Comparison of ENCODE assay signal across 17 cellular contexts in the genomic region with DNA sequence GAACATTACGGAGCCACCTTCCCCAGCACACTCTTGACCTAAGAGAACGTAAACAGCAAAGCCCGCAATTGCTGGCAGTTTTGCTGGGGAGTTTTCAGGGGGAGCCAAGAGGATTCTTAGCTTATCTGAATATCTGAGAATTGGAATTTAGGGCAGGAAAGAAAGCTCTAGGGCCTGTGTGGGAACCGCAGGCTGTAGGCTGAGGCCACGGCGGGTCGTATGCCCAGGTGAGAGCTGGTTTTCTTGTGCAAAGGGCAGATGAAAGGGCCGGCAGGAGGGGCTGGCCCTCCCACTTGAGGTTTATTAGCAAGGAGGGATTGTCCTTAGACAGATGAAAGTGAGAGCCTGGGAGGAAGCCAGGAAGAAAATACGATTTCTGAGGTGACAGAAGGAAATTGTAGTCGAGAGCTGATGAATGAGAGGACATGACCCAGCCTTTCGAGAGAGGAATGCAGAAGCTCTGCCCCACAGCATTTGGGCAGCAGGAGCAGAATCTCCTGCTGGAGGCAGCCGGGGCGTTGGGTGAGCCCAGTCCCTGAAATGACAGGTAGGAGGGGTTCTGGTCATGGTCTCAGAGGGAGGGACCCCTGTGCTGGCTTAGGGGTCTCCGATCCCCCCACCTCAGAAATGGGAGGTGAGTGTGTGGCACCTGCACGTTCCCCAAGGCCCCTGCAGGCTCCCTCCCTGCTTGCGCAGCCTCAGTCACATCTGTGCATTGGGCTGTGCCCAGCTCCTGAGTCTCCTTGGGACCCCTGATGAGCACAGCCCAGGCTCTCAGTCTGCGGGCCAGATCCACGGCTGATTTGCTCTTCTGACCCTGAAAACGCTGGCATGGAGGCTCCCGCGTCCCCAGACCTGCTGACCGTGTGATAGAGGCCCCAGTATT.
DNase-seq lines count a peak whose midpoint lies in the region; ATAC-seq and TF ChIP-seq lines count a peak whose summit lies in the region.
"Had no signal": no experiment of that assay in that cellular context is flagged by ENCODE, and none has a peak within 500 bp of the region (broad histone marks: within the 10 kb centered on the region; RNA-seq: fewer than 3 reads in every experiment).

No MANE protein-coding gene starts in this region.

- WGBS in heart left ventricle, 4 donors, result 83 to 87% (median 86%) methylated on average over 22 of the region's 22 CpGs

- H3K4me1 Mint-ChIP-seq in neural progenitor cell, result peaks cover 61% of the 10 kb centered on the region
- peaks cover 0 to 9% (median 4%) of the 10 kb centered on the region in 4 donors for H3K4me1 Mint-ChIP-seq in CD4-positive, alpha-beta memory T cell

- H3K36me3 Mint-ChIP-seq in neural progenitor cell, result peaks cover 14% of the 10 kb centered on the region
- no peaks in the 10 kb centered on the region for H3K36me3 Mint-ChIP-seq in CD4-positive, alpha-beta memory T cell
- H3K36me3 Mint-ChIP-seq: activated naive CD8-positive, alpha-beta T cell had no signal

- DNase-seq in DMS79 (lab: John Stamatoyannopoulos, UW) (peak; percentile 47), NCI-H524 treated with DMSO at 0.1 percent for 48 hours (lab: John Stamatoyannopoulos, UW) (peak; percentile 71), neural progenitor cell (ENCODE audit: low spot score) (no peak), pons (ENCODE audit: low spot score) (no peak), heart left ventricle (no peak)
- DNase-seq in CD4-positive, alpha-beta memory T cell, result no peak
- DNase-seq: ACHN, erythroblast, heart right ventricle, MG63, NCI-H2081 treated with DMSO at 0.1 percent for 48 hours, nucleus accumbens, SK-N-SH had no signal

- POLR2A ChIA-PET in CD4-positive, alpha-beta memory T cell (lab: Charles Lee; ENCODE audit: partially characterized antibody), result interaction anchor here (1.4 kb wide), 1 partner anchor 11 kb away, joined by 4 read pairs; no protein-coding TSS in a partner anchor

- no peak for TF ChIP-seq POLR2A in heart left ventricle (IDR thresholded peaks at IDR 0.05)

- H3K4me1 ChIP-seq in neural progenitor cell, result peaks cover 38% of the 10 kb centered on the region
- H3K4me1 ChIP-seq in heart left ventricle, result peaks cover 0 to 33% (median 12%) of the 10 kb centered on the region in 12 donors
- H3K4me1 ChIP-seq in CD4-positive, alpha-beta memory T cell (ENCODE audit: insufficient read depth, low read length), result no peaks in the 10 kb centered on the region

- H3K27ac Mint-ChIP-seq in neural progenitor cell, result peak overlapping the region; percentile 90
- no peak overlapping the region for H3K27ac Mint-ChIP-seq in CD4-positive, alpha-beta memory T cell
- H3K27ac Mint-ChIP-seq: activated naive CD8-positive, alpha-beta T cell had no signal

- peaks cover 11% of the 10 kb centered on the region for H3F3A ChIP-seq in neural progenitor cell (ENCODE audit: low read depth)

- no peak for TF ChIP-seq CTCF in neural progenitor cell (IDR thresholded peaks at IDR 0.05)
- no peak for TF ChIP-seq CTCF in heart left ventricle (IDR thresholded peaks at IDR 0.05)

- peaks cover 2% of the 10 kb centered on the region for H3K9me3 Mint-ChIP-seq in neural progenitor cell
- no peaks in the 10 kb centered on the region for H3K9me3 Mint-ChIP-seq in CD4-positive, alpha-beta memory T cell

- no peaks in the 10 kb centered on the region for H3K79me2 ChIP-seq in neural progenitor cell (ENCODE audit: low read depth)

- no peak overlapping the region for H3K9ac ChIP-seq in neural progenitor cell
- H3K9ac ChIP-seq: SK-N-SH had no signal

- H3K27ac ChIP-seq in neural progenitor cell (no peak overlapping the region), heart left ventricle (no peak overlapping the region)
- H3K27ac ChIP-seq in CD4-positive, alpha-beta memory T cell (ENCODE audit: low read depth, low read length), result no peak overlapping the region
- H3K27ac ChIP-seq: VCaP had no signal

- H3K4me3 Mint-ChIP-seq in neural progenitor cell, result peak overlapping the region; percentile 34
- no peak overlapping the region for H3K4me3 Mint-ChIP-seq in CD4-positive, alpha-beta memory T cell
- H3K4me3 Mint-ChIP-seq: activated naive CD8-positive, alpha-beta T cell had no signal

- H3K27me3 ChIP-seq in neural progenitor cell (no peaks in the 10 kb centered on the region), heart left ventricle (no peaks in the 10 kb centered on the region)
- no peaks in the 10 kb centered on the region for H3K27me3 ChIP-seq in CD4-positive, alpha-beta memory T cell (ENCODE audit: insufficient read depth, low read length)
- H3K27me3 ChIP-seq: heart right ventricle, MG63 had no signal

- H3K9me3 ChIP-seq in neural progenitor cell (ENCODE audit: low read depth) (no peaks in the 10 kb centered on the region), heart left ventricle (no peaks in the 10 kb centered on the region)
- no peaks in the 10 kb centered on the region for H3K9me3 ChIP-seq in CD4-positive, alpha-beta memory T cell (ENCODE audit: control insufficient read depth in 1 of 2, low read length in 2 of 2)
- H3K9me3 ChIP-seq: heart right ventricle, MG63, SK-N-SH had no signal

- H3K4me3 ChIP-seq in neural progenitor cell (no peak overlapping the region), heart left ventricle (no peak overlapping the region)
- no peak overlapping the region for H3K4me3 ChIP-seq in CD4-positive, alpha-beta memory T cell (ENCODE audit: low read length in 2 of 2)
- H3K4me3 ChIP-seq: heart right ventricle, MG63 had no signal

- ATAC-seq in esophagus mucosa, result peak; percentile 24
- no peak for ATAC-seq in GM21447 (IDR thresholded peaks at IDR 0.05; ENCODE audit: unreplicated experiment)
- ATAC-seq in heart left ventricle, result no peak
- ATAC-seq: heart right ventricle had no signal

- no peaks in the 10 kb centered on the region for H4K20me1 ChIP-seq in neural progenitor cell (ENCODE audit: low read depth)

- peak overlapping the region; percentile 48 for H3K4me2 ChIP-seq in neural progenitor cell
- H3K4me2 ChIP-seq: SK-N-SH had no signal

- H3K36me3 ChIP-seq in neural progenitor cell (no peaks in the 10 kb centered on the region), heart left ventricle (peaks cover 0 to 5% (median 0%) of the 10 kb centered on the region in 9 donors)
- H3K36me3 ChIP-seq in CD4-positive, alpha-beta memory T cell (ENCODE audit: insufficient read depth, low read length), result no peaks in the 10 kb centered on the region

- H3K27me3 Mint-ChIP-seq in neural progenitor cell (ENCODE audit: insufficient read depth, low read depth), result peaks cover 2% of the 10 kb centered on the region
- peaks cover 1 to 3% of the 10 kb centered on the region in 2 donors for H3K27me3 Mint-ChIP-seq in CD4-positive, alpha-beta memory T cell
- H3K27me3 Mint-ChIP-seq: activated naive CD8-positive, alpha-beta T cell had no signal

- CTCF ChIA-PET in CD4-positive, alpha-beta memory T cell (lab: Charles Lee; ENCODE audit: partially characterized antibody), result interaction anchor here (1.0 to 1.4 kb wide), 2 partner anchors 10 to 165 kb away, joined by 3 to 4 read pairs; no protein-coding TSS in a partner anchor

- intact Hi-C loops in heart left ventricle (cut with DNase I), result loop anchor here in 3 of 10 donors (10.0 kb wide), 3 partner anchors 52 to 78 kb away; a partner anchor contains a TSS
- intact Hi-C loops in CD4-positive, alpha-beta memory T cell (cut with micrococcal nuclease), result no loop called here

- no peak overlapping the region for H2AFZ ChIP-seq in neural progenitor cell (replicated peaks)

Comparison
In these comparisons a context has a peak if more than half of its experiments do, and no peak if none do; other contexts are left out.
1. DNase-seq: peak in DMS79 (single experiment) and NCI-H524 treated with DMSO at 0.1 percent for 48 hours (single experiment); none in neural progenitor cell (single experiment), pons (single experiment), heart left ventricle (0 of 5) and CD4-positive, alpha-beta memory T cell (0 of 5).